Comparison of ENCODE assay signal across 1 cellular context in genomic region chr5:82570-82969, GRCh38.
TF ChIP-seq lines count a peak whose summit lies in the region.

No MANE protein-coding gene starts in this region.

TF ChIP-seq in IMR-90, 13 proteins besides CTCF, POLR2A, EP300 and RAD21:
- no peak for TF ChIP-seq CHD1 (IDR thresholded peaks at IDR 0.05; ENCODE audit: low read depth, low read length)
- no peak for TF ChIP-seq ELK1 (IDR thresholded peaks at IDR 0.05; ENCODE audit: borderline replicate concordance, low read depth, low read length)
- TF ChIP-seq RCOR1 (IDR thresholded peaks at IDR 0.05; ENCODE audit: insufficient replicate concordance, low read length) = no peak
- no peak for TF ChIP-seq SMC3 (IDR thresholded peaks at IDR 0.05; ENCODE audit: low read depth, low read length)
- no peak for TF ChIP-seq BHLHE40 (IDR thresholded peaks at IDR 0.05; ENCODE audit: low read depth, low read length)
- no peak for TF ChIP-seq MAFK (IDR thresholded peaks at IDR 0.05; ENCODE audit: low read depth, low read length)
- no peak for TF ChIP-seq RFX5 (IDR thresholded peaks at IDR 0.05; ENCODE audit: low read depth, low read length)
- TF ChIP-seq NFE2L2 (IDR thresholded peaks at IDR 0.05; ENCODE audit: low read depth, low read length) = no peak
- TF ChIP-seq FOS (IDR thresholded peaks at IDR 0.05; ENCODE audit: low read depth, low read length) = no peak
- no peak for TF ChIP-seq USF2 (IDR thresholded peaks at IDR 0.05; ENCODE audit: low read depth, low read length)
- TF ChIP-seq MXI1 (IDR thresholded peaks at IDR 0.05; ENCODE audit: borderline replicate concordance, low read depth, low read length) = no peak
- TF ChIP-seq MAZ (IDR thresholded peaks at IDR 0.05; ENCODE audit: borderline replicate concordance, low read depth, low read length) = no peak
- TF ChIP-seq CEBPB (IDR thresholded peaks at IDR 0.05; ENCODE audit: low read depth, low read length) = no peak
